Comparison of ENCODE assay signal across 8 cellular contexts in genomic region chrX:30652527-30653414, GRCh38. TPM values are rescaled to one million over a fixed set of nuclear protein-coding genes. Genes with fewer than 3 reads are reported as not detected.
DNase-seq lines count a peak whose midpoint lies in the region; ATAC-seq, FAIRE-seq and TF ChIP-seq lines count a peak whose summit lies in the region.

No MANE protein-coding gene starts in this region.

- H3K4me1 Mint-ChIP-seq in T-helper 2 cell treated with Interferon-gamma antibody and Interleukin-4, amounts not matched to agents 5 μg/mL and 100 μg/mL, for 36 hours (ENCODE audit: low read depth): peaks cover 43% of the 10 kb centered on the region
- peaks cover 3% of the 10 kb centered on the region for H3K4me1 Mint-ChIP-seq in astrocyte (ENCODE audit: low read depth, unreplicated experiment)

- H3K79me2 ChIP-seq in astrocyte (ENCODE audit: insufficient read depth, low read length) (no peaks in the 10 kb centered on the region), hepatocyte (peaks cover 3% of the 10 kb centered on the region)

- no peaks in the 10 kb centered on the region for H3K36me3 ChIP-seq in astrocyte (ENCODE audit: insufficient read depth, low read length)
- H3K36me3 ChIP-seq in hepatocyte (replicated peaks; ENCODE audit: insufficient read depth, low read depth): no peaks in the 10 kb centered on the region

- H3K4me3 ChIP-seq in astrocyte (ENCODE audit: insufficient read depth, low read depth, low read length) (peak overlapping the region; percentile 70), hepatocyte (peak overlapping the region; percentile 12)

- peaks cover 9% of the 10 kb centered on the region for H3K36me3 Mint-ChIP-seq in T-helper 2 cell treated with Interferon-gamma antibody and Interleukin-4, amounts not matched to agents 5 μg/mL and 100 μg/mL, for 36 hours (ENCODE audit: low read depth)
- no peaks in the 10 kb centered on the region for H3K36me3 Mint-ChIP-seq in astrocyte (ENCODE audit: low read depth, unreplicated experiment)

- WGBS in hepatocyte (ENCODE audit: low lambda C conversion rate, missing lambda C conversion rate): 37% methylated on average over 37 of the region's 65 CpGs

- no peaks in the 10 kb centered on the region for H3K9me2 ChIP-seq in hepatocyte (replicated peaks; ENCODE audit: insufficient read depth)

- no peak for TF ChIP-seq CTCF in astrocyte (IDR thresholded peaks at IDR 0.05; ENCODE audit: insufficient read depth, low read depth, low read length)
- no peak for TF ChIP-seq CTCF in hepatocyte (IDR thresholded peaks at IDR 0.05; ENCODE audit: poor library complexity)

- H2AFZ ChIP-seq in astrocyte (ENCODE audit: low read depth, low read length) (peak overlapping the region; percentile 92), hepatocyte (peak overlapping the region; percentile 73)

- H3K9me3 ChIP-seq in astrocyte (ENCODE audit: insufficient read depth, low read depth, low read length) (no peaks in the 10 kb centered on the region), hepatocyte (ENCODE audit: low read depth) (no peaks in the 10 kb centered on the region)

- peak overlapping the region; percentile 93 for H3K27ac Mint-ChIP-seq in T-helper 2 cell treated with Interferon-gamma antibody and Interleukin-4, amounts not matched to agents 5 μg/mL and 100 μg/mL, for 36 hours
- H3K27ac Mint-ChIP-seq in astrocyte (ENCODE audit: unreplicated experiment): peak overlapping the region; percentile 77

- H3K27me3 ChIP-seq in astrocyte (ENCODE audit: insufficient read depth, low read length) (no peaks in the 10 kb centered on the region), hepatocyte (no peaks in the 10 kb centered on the region)

- H3K4me2 ChIP-seq in astrocyte (ENCODE audit: low read length): peak overlapping the region; percentile 93
- peak overlapping the region; percentile 74 for H3K4me2 ChIP-seq in hepatocyte

- H4K20me1 ChIP-seq in astrocyte (ENCODE audit: insufficient read depth, low read length): no peaks in the 10 kb centered on the region
- no peaks in the 10 kb centered on the region for H4K20me1 ChIP-seq in hepatocyte (ENCODE audit: insufficient read depth, poor library complexity, severe bottlenecking)

- peak; percentile 96 for FAIRE-seq in GM18507 (lab: Jason Lieb, UNC)
- peak; percentile 73 for FAIRE-seq in astrocyte (lab: Jason Lieb, UNC)

- H3K27ac ChIP-seq in astrocyte (ENCODE audit: low read depth, low read length) (peak overlapping the region; percentile 63), hepatocyte (peak overlapping the region; percentile 60)

- H3K4me3 Mint-ChIP-seq in T-helper 2 cell treated with Interferon-gamma antibody and Interleukin-4, amounts not matched to agents 5 μg/mL and 100 μg/mL, for 36 hours: peak overlapping the region; percentile 93
- H3K4me3 Mint-ChIP-seq in astrocyte (ENCODE audit: unreplicated experiment): peak overlapping the region; percentile 81

- peak; percentile 89 for ATAC-seq in HG02970 (IDR thresholded peaks at IDR 0.05; ENCODE audit: low FRiP score, unreplicated experiment)

- no peaks in the 10 kb centered on the region for H3K27me3 Mint-ChIP-seq in T-helper 2 cell treated with Interferon-gamma antibody and Interleukin-4, amounts not matched to agents 5 μg/mL and 100 μg/mL, for 36 hours (ENCODE audit: low read depth)
- no peaks in the 10 kb centered on the region for H3K27me3 Mint-ChIP-seq in astrocyte (ENCODE audit: low read depth, unreplicated experiment)

- H3K9ac ChIP-seq in astrocyte (ENCODE audit: low read length): peak overlapping the region; percentile 80

- H3K9me3 Mint-ChIP-seq in T-helper 2 cell treated with Interferon-gamma antibody and Interleukin-4, amounts not matched to agents 5 μg/mL and 100 μg/mL, for 36 hours: no peaks in the 10 kb centered on the region
- H3K9me3 Mint-ChIP-seq in astrocyte (ENCODE audit: unreplicated experiment): no peaks in the 10 kb centered on the region

- H3K4me1 ChIP-seq in astrocyte (ENCODE audit: insufficient read depth, low read length) (no peaks in the 10 kb centered on the region), hepatocyte (ENCODE audit: insufficient read depth) (no peaks in the 10 kb centered on the region)

- DNase-seq in GM18507 (ENCODE audit: extremely low spot score, insufficient read length, low read depth) (peak; percentile 71), NCI-H1930 (lab: John Stamatoyannopoulos, UW) (peak; percentile 83 to 84), astrocyte (ENCODE audit: low read depth) (peak; percentile 68), hepatocyte (ENCODE audit: low spot score) (peak; percentile 94), renal cortical epithelial cell (ENCODE audit: low read depth) (peak; percentile 69), NCI-H1694 (lab: John Stamatoyannopoulos, UW) (no peak)
- DNase-seq in T-helper 2 cell treated with Interferon-gamma antibody and Interleukin-4, amounts not matched to agents 5 μg/mL and 100 μg/mL, for 36 hours (ENCODE audit: low spot score): peak; percentile 93

RNA-seq across cellular contexts. Expression of gene GK, which starts 0.5 kb away (rescaled TPM):
- total RNA-seq in astrocyte (2.8 and 2.9 TPM in 2 replicates), hepatocyte (29.9 and 30.3 TPM in 2 replicates), renal cortical epithelial cell (2.0 and 3.0 TPM in 2 replicates)
- 14.4 and 18.5 TPM in 2 replicates for polyA plus RNA-seq in hepatocyte
